Comparison of ENCODE assay signal across 13 cellular contexts in the genomic region with DNA sequence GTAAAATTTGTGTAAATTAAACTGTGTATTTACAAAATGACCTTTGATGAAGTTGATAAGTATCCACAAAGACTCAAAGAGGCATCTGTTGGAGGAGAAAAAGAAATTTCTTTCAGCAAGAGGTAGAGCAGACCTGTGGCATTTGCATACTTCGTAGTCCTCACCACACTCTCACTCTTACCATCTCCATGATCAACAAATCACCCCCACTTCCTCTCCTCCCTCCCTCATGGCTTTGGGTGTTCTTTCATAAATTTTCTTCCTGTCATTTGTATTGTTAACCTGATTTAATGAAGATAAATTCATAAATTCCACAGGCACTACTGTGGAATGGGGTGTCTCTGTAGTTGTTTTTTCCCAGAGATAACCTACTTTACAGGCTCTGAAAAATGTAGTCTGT.
"Had no signal": no experiment of that assay in that cellular context is flagged by ENCODE, and none has a peak within 500 bp of the region (broad histone marks: within the 10 kb centered on the region; RNA-seq: fewer than 3 reads in every experiment).

No MANE protein-coding gene starts in this region.

- ATAC-seq: heart right ventricle; left lobe of liver; mucosa of descending colon; naive thymus-derived CD8-positive, alpha-beta T cell had no signal

- DNase-seq: activated CD4-positive, alpha-beta memory T cell treated with anti-CD3 and anti-CD28 coated beads, Interleukin-2, amount 10 ng/mL, durations not matched to agents 7 days and 5 days; activated naive CD4-positive, alpha-beta T cell treated with Interleukin-2 at 50 U/mL for 16 hours; caudate nucleus; colonic mucosa; heart right ventricle; islet precursor cell; mucosa of descending colon; naive thymus-derived CD8-positive, alpha-beta T cell; posterior cingulate gyrus; stimulated activated CD4-positive, alpha-beta T cell treated with anti-CD3 and anti-CD28 coated beads, Interleukin-15, amount 100 ng/mL, for 24 hours had no signal

- FAIRE-seq: frontal cortex had no signal

- H3K4me3 ChIP-seq: colonic mucosa, heart right ventricle, mucosa of descending colon, vagina had no signal
